In genomic region chr10:31623466-31623865, GRCh38 we compare ENCODE assay signal across 14 cellular contexts.
A peak's percentile ranks its signal among the peaks of the same experiment; 100 is the strongest.
DNase-seq lines count a peak whose midpoint lies in the region; ATAC-seq and TF ChIP-seq lines count a peak whose summit lies in the region.
"Had no signal": no experiment of that assay in that cellular context is flagged by ENCODE, and none has a peak within 500 bp of the region (broad histone marks: within the 10 kb centered on the region; RNA-seq: fewer than 3 reads in every experiment).

No MANE protein-coding gene starts in this region.

- peaks cover 31% of the 10 kb centered on the region for H3K9me3 Mint-ChIP-seq in GM23338
- peaks cover 13% of the 10 kb centered on the region for H3K9me3 Mint-ChIP-seq in activated T-helper 17 cell treated with anti-CD3 and anti-CD28 coated beads, Interleukin-2, amount 50 U/mL, for 72 hours

- peaks cover 4% of the 10 kb centered on the region for H3K27me3 Mint-ChIP-seq in GM23338 (ENCODE audit: insufficient read depth, low read depth, poor library complexity)
- no peaks in the 10 kb centered on the region for H3K27me3 Mint-ChIP-seq in activated T-helper 17 cell treated with anti-CD3 and anti-CD28 coated beads, Interleukin-2, amount 50 U/mL, for 72 hours

- DNase-seq in Right ventricle myocardium inferior (ENCODE audit: missing footprints), result no peak
- DNase-seq in cardiac septum (ENCODE audit: low spot score), result no peak
- peak; percentile 87 for DNase-seq in fibroblast of villous mesenchyme (ENCODE audit: low read depth)
- no peak for DNase-seq in ovary
- no peak for DNase-seq in SIG-M5 treated with dmso at 0.1 percent for 504 hours (lab: John Stamatoyannopoulos, UW; ENCODE audit: unreplicated experiment)
- no peak for DNase-seq in GM23338 (ENCODE audit: low spot score)
- no peak for DNase-seq in 8988T
- DNase-seq: activated gamma-delta T cell, Caco-2, WERI-Rb-1 had no signal

- H4K20me1 ChIP-seq in GM23338 (replicated peaks; ENCODE audit: insufficient read depth), result no peaks in the 10 kb centered on the region

- H3K4me3 ChIP-seq in fibroblast of villous mesenchyme (ENCODE audit: low read depth, low read length) (no peak overlapping the region), ovary (no peak overlapping the region), GM23338 (no peak overlapping the region)
- H3K4me3 ChIP-seq: A549, tibial nerve had no signal

- no peaks in the 10 kb centered on the region for H3F3A ChIP-seq in GM23338 (replicated peaks; ENCODE audit: low read depth)

- no peaks in the 10 kb centered on the region for H3K79me2 ChIP-seq in GM23338 (replicated peaks; ENCODE audit: insufficient read depth)

- H3K36me3 Mint-ChIP-seq in GM23338 (ENCODE audit: low read depth), result peaks cover 25% of the 10 kb centered on the region; the same call in 2 of the 3 replicates
- no peaks in the 10 kb centered on the region for H3K36me3 Mint-ChIP-seq in activated T-helper 17 cell treated with anti-CD3 and anti-CD28 coated beads, Interleukin-2, amount 50 U/mL, for 72 hours (ENCODE audit: low read depth)

- H3K4me1 Mint-ChIP-seq in GM23338, result peaks cover 13% of the 10 kb centered on the region
- H3K4me1 Mint-ChIP-seq in activated T-helper 17 cell treated with anti-CD3 and anti-CD28 coated beads, Interleukin-2, amount 50 U/mL, for 72 hours, result no peaks in the 10 kb centered on the region
- H3K4me1 Mint-ChIP-seq: IgD-negative memory B cell had no signal

- TF ChIP-seq CTCF in fibroblast of villous mesenchyme (IDR thresholded peaks at IDR 0.05; ENCODE audit: insufficient read depth, low read depth, low read length) (no peak), ovary (IDR thresholded peaks at IDR 0.05) (no peak), GM23338 (conservative IDR thresholded peaks at IDR 0.05; ENCODE audit: low read depth in 2 of 2) (no peak)

- H3K9me3 ChIP-seq in ovary, result no peaks in the 10 kb centered on the region

- no peak for TF ChIP-seq POLR2A in ovary (IDR thresholded peaks at IDR 0.05)

- H3K4me2 ChIP-seq in GM23338, result no peak overlapping the region
- H3K4me2 ChIP-seq: A549 had no signal

- peaks cover 7% of the 10 kb centered on the region for H3K4me1 ChIP-seq in ovary (ENCODE audit: insufficient read depth)
- H3K4me1 ChIP-seq in GM23338 (ENCODE audit: insufficient read depth), result no peaks in the 10 kb centered on the region
- H3K4me1 ChIP-seq: A549, Caco-2 had no signal

- peak; percentile 42 for TF ChIP-seq EP300 in ovary (IDR thresholded peaks at IDR 0.05)

- peaks cover 3% of the 10 kb centered on the region; the same call in 1 of the 2 replicates for H3K9me2 ChIP-seq in GM23338 (ENCODE audit: insufficient read depth)

- peak; percentile 43 for ATAC-seq in Right ventricle myocardium inferior
- no peak for ATAC-seq in GM23338
- ATAC-seq in activated T-helper 17 cell treated with anti-CD3 and anti-CD28 coated beads, Interleukin-2, amount 50 U/mL, for 72 hours (replicated peaks), result no peak
- ATAC-seq: A549 had no signal

- 42 to 66% (median 65%) methylated on average over 3 of the region's 3 CpGs for WGBS in ovary, 3 donors

- H3K27ac Mint-ChIP-seq in GM23338, result no peak overlapping the region
- no peak overlapping the region for H3K27ac Mint-ChIP-seq in activated T-helper 17 cell treated with anti-CD3 and anti-CD28 coated beads, Interleukin-2, amount 50 U/mL, for 72 hours
- H3K27ac Mint-ChIP-seq: IgD-negative memory B cell had no signal

- H3K4me3 Mint-ChIP-seq in GM23338, result no peak overlapping the region
- H3K4me3 Mint-ChIP-seq in activated T-helper 17 cell treated with anti-CD3 and anti-CD28 coated beads, Interleukin-2, amount 50 U/mL, for 72 hours, result no peak overlapping the region
- H3K4me3 Mint-ChIP-seq: IgD-negative memory B cell had no signal

- H3K27ac ChIP-seq in ovary, result no peak overlapping the region
- no peak overlapping the region for H3K27ac ChIP-seq in GM23338 (ENCODE audit: low read depth)
- H3K27ac ChIP-seq: A549, WERI-Rb-1 had no signal

- H3K27me3 ChIP-seq in ovary, result no peaks in the 10 kb centered on the region
- H3K27me3 ChIP-seq in GM23338 (ENCODE audit: insufficient read depth), result no peaks in the 10 kb centered on the region
- H3K27me3 ChIP-seq: tibial nerve had no signal

- intact Hi-C loops in Right ventricle myocardium inferior (cut with DNase I) (loop anchor here (5.0 kb wide), 1 partner anchor 34 kb away; no protein-coding TSS in a partner anchor), cardiac septum (cut with DNase I) (loop anchor here (5.0 kb wide), 3 partner anchors 34 to 301 kb away; no protein-coding TSS in a partner anchor), ovary (cut with DNase I) (no loop called here)

- no peak overlapping the region for H2AFZ ChIP-seq in GM23338

- H3K36me3 ChIP-seq in ovary, result no peaks in the 10 kb centered on the region
- peaks cover 6% of the 10 kb centered on the region; the same call in 1 of the 2 replicates for H3K36me3 ChIP-seq in GM23338 (ENCODE audit: insufficient read depth)
- H3K36me3 ChIP-seq: tibial nerve, WERI-Rb-1 had no signal

TF ChIP-seq in GM23338, 12 proteins besides CTCF, POLR2A, EP300 and RAD21 (continues in another document):
- TF ChIP-seq ZNF462 (CRISPR knock-in tag; IDR thresholded peaks at IDR 0.05) (no peak), ZNF114 (CRISPR knock-in tag; IDR thresholded peaks at IDR 0.05) (no peak), EZH2 (IDR thresholded peaks at IDR 0.05; ENCODE audit: low read depth, unreplicated experiment) (no peak), ZNF331 (CRISPR knock-in tag; IDR thresholded peaks at IDR 0.05; ENCODE audit: low read depth) (no peak), ETS1 (IDR thresholded peaks at IDR 0.05) (no peak), CREB1 (CRISPR knock-in tag; IDR thresholded peaks at IDR 0.05; ENCODE audit: low read depth) (no peak), STAT1 (IDR thresholded peaks at IDR 0.05; ENCODE audit: unreplicated experiment) (no peak), NANOG (IDR thresholded peaks at IDR 0.05; ENCODE audit: borderline replicate concordance) (no peak)

Comparison
In these comparisons a context has a peak if more than half of its experiments do, and no peak if none do; other contexts are left out.
1. intact Hi-C loops: an anchor here in Right ventricle myocardium inferior (5.0 kb wide) and cardiac septum (5.0 kb wide); none called in ovary.